10 cellular contexts compared by ENCODE assay signal in genomic region chr5:166926806-166927475, GRCh38. TPM values are rescaled to one million over a fixed set of nuclear protein-coding genes. Genes with fewer than 3 reads are reported as not detected.
"Had no signal": no experiment of that assay in that cellular context is flagged by ENCODE, and none has a peak within 500 bp of the region (broad histone marks: within the 10 kb centered on the region; RNA-seq: fewer than 3 reads in every experiment).

No MANE protein-coding gene starts in this region.

RNA-seq across cellular contexts. Expression of gene TENM2, which starts 51.9 kb away (rescaled TPM):
- total RNA-seq: activated CD4-positive, alpha-beta memory T cell treated with anti-CD3 and anti-CD28 coated beads, Interleukin-2, amount 10 ng/mL, durations not matched to agents 7 days and 5 days; activated CD4-positive, alpha-beta T cell treated with anti-CD3 and anti-CD28 coated beads, Interleukin-2, amount 10 ng/mL, durations not matched to agents 7 days and 5 days; activated CD8-positive, alpha-beta memory T cell treated with anti-CD3 and anti-CD28 coated beads, Interleukin-2, amount 10 ng/mL, durations not matched to agents 7 days and 5 days; activated CD8-positive, alpha-beta T cell treated with anti-CD3 and anti-CD28 coated beads, Interleukin-2, amount 10 ng/mL, durations not matched to agents 7 days and 5 days; activated naive CD8-positive, alpha-beta T cell treated with anti-CD3 and anti-CD28 coated beads, Interleukin-2, amount 10 ng/mL, durations not matched to agents 7 days and 5 days; activated T-helper 2 cell treated with anti-CD3 and anti-CD28 coated beads, Interferon-gamma antibody, Interleukin-2, Interleukin-4, amounts not matched to agents 10 μg/mL and 5 μg/mL and 100 μg/mL, durations not matched to agents 14 hours and 24 hours and 36 hours; T-cell; T-helper 1 cell treated with Interleukin-12 subunit alpha and Interleukin-12 subunit beta and Interleukin-4 antibody, amounts not matched to agents 30 ng/mL and 1 ng/mL, for 36 hours; T-helper 17 cell; T-helper 2 cell treated with Interferon-gamma antibody and Interleukin-4, amounts not matched to agents 100 ng/mL and 5 ng/mL, for 36 hours had no signal
